8 cellular contexts compared by ENCODE assay signal in the genomic region with DNA sequence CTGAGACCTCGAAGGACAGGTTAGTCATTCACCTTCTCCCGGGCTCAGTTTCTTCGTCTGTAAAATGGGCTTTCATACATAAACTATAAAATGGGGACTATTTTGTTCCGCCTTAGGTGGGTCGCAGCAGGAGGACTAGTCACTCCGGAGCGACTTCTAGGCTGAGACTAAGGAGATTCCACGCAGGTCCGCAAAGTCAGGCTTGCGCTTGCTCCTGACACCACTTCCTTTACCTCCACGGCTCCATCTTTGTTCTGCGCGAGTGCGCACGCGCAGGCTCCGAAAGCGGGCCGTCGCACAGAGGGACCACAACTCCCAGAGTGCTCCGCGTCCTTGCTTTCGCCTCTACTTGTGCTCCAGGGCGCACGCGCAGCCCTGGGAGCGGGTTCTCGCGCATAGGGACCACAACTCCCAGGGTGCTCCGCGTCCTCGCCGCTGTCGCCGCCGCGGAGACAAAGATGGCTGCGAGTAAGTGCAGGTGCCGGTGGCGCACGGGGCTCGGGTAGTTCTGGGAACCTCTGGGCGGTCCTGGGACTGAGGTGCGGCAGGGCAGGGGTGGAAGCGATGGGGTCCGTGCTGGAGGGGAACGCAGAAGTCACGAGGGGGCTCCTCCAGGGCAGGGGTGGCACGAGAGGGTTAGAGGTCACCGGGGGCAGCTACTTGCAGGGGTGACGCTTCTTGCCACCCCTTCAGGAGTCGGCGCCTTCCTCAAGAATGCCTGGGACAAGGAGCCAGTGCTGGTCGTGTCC. TPM values are rescaled to one million over a fixed set of nuclear protein-coding genes. Genes with fewer than 3 reads are reported as not detected.
DNase-seq lines count a peak whose midpoint lies in the region; ATAC-seq and TF ChIP-seq lines count a peak whose summit lies in the region.

A gene (plus strand): TSS at position 435 of the 749 bp plus-strand sequence. CDS start 24 bp downstream, at position 459.

- H3K27me3 ChIP-seq in ACC112 (ENCODE audit: insufficient read depth, low read length) (no peaks in the 10 kb centered on the region), breast epithelium (no peaks in the 10 kb centered on the region), skeletal muscle tissue (ENCODE audit: control insufficient read depth in 3 of 3, insufficient read depth in 3 of 3, low read length in 3 of 3) (peaks cover 0 to 4% (median 0%) of the 10 kb centered on the region in 3 donors)

- no peaks in the 10 kb centered on the region for H3K36me3 ChIP-seq in ACC112 (ENCODE audit: insufficient read depth, low read length)
- no peaks in the 10 kb centered on the region for H3K36me3 ChIP-seq in breast epithelium
- peaks cover 17 to 20% (median 19%) of the 10 kb centered on the region in 3 donors for H3K36me3 ChIP-seq in skeletal muscle tissue (ENCODE audit: control insufficient read depth in 3 of 3, insufficient read depth in 3 of 3, low read length in 3 of 3)

- H3K4me3 ChIP-seq in ACC112 (ENCODE audit: low read depth, low read length), result peak within 1 kb of the TSS; percentile 85
- H3K4me3 ChIP-seq in breast epithelium, result peak within 1 kb of the TSS; percentile 82 to 96 (median 96)
- H3K4me3 ChIP-seq in iPS-18c (ENCODE audit: insufficient read depth, low read depth, low read length), result peak within 1 kb of the TSS; percentile 99
- H3K4me3 ChIP-seq in skeletal muscle tissue (ENCODE audit: low read length in 3 of 3), result peak within 1 kb of the TSS; percentile 85 to 97 (median 93)

- peak; percentile 62 for TF ChIP-seq POLR2A in breast epithelium (IDR thresholded peaks at IDR 0.05)

- no peaks in the 10 kb centered on the region for H3K4me1 ChIP-seq in ACC112 (ENCODE audit: control insufficient read depth, insufficient read depth, low read length, unreplicated experiment)
- no peaks in the 10 kb centered on the region for H3K4me1 ChIP-seq in breast epithelium
- peaks cover 8 to 11% (median 11%) of the 10 kb centered on the region in 3 donors for H3K4me1 ChIP-seq in skeletal muscle tissue (ENCODE audit: control insufficient read depth in 3 of 3, insufficient read depth in 3 of 3, low read length in 3 of 3)

- peak; percentile 88 for ATAC-seq in GM18870 (IDR thresholded peaks at IDR 0.05; ENCODE audit: unreplicated experiment)
- peak; percentile 91 for ATAC-seq in HG03135 (IDR thresholded peaks at IDR 0.05; ENCODE audit: unreplicated experiment)

- no peak for TF ChIP-seq CTCF in VCaP (conservative IDR thresholded peaks at IDR 0.05)
- no peak for TF ChIP-seq CTCF in breast epithelium (IDR thresholded peaks at IDR 0.05)

- peaks cover 14% of the 10 kb centered on the region for H3K79me2 ChIP-seq in ACC112 (ENCODE audit: control insufficient read depth, insufficient read depth, low read length, unreplicated experiment)

- DNase-seq in NCI-H2196 treated with DMSO at 0.1 percent for 48 hours (lab: John Stamatoyannopoulos, UW; ENCODE audit: unreplicated experiment) (peak; percentile 92), breast epithelium (ENCODE audit: low spot score in 2 of 2) (peak; percentile 96 to 99)

- peak within 1 kb of the TSS; percentile 38 for H2AFZ ChIP-seq in ACC112 (ENCODE audit: low read length, unreplicated experiment)

- H3K9ac ChIP-seq in skeletal muscle tissue (ENCODE audit: low read depth in 1 of 3, low read length in 3 of 3), result peak within 1 kb of the TSS; percentile 91 to 97 (median 91)

- H3K9me3 ChIP-seq in breast epithelium (no peaks in the 10 kb centered on the region), iPS-18c (ENCODE audit: control insufficient read depth, insufficient read depth, low read length) (no peaks in the 10 kb centered on the region), skeletal muscle tissue (ENCODE audit: control insufficient read depth in 3 of 3, low read length in 3 of 3) (no peaks in the 10 kb centered on the region)

- H3K27ac ChIP-seq in ACC112 (ENCODE audit: low read depth, low read length), result no peak within 1 kb of the TSS
- H3K27ac ChIP-seq in VCaP, result peak within 1 kb of the TSS; percentile 81
- peak within 1 kb of the TSS; percentile 59 to 76 for H3K27ac ChIP-seq in breast epithelium
- peak within 1 kb of the TSS; percentile 70 for H3K27ac ChIP-seq in skeletal muscle tissue (ENCODE audit: low read depth, low read length)

- intact Hi-C loops in breast epithelium (cut with DNase I; ENCODE audit: low total_unique reads), result no loop called here

RNA-seq across cellular contexts. Expression of the gene that starts here (rescaled TPM):
- total RNA-seq in breast epithelium, result 10 to 100 TPM; 17.3 to 20.6 (median 20.5) TPM
- total RNA-seq in skeletal muscle tissue, result 7.8 TPM
